In the genomic region with DNA sequence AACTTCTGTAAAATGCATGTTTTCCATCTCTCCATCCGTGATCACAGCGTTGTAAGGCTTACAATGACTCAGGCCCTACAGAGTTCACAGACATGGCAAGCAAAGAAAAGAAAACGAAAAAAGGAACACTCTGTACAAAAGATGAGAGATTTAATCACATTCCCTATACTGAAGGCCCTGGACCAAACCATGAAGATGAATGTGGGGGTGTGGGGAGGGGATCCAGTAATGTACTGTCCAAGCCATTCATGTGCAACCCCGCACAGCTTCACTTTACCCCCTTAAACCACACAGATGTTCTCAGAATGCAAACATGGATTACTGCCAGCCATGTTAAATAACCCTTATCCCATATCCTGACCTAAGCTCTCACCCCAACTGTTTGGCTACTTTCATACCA, we compare ENCODE assay signal across 27 cellular contexts.
"Had no signal": no experiment of that assay in that cellular context is flagged by ENCODE, and none has a peak within 500 bp of the region (broad histone marks: within the 10 kb centered on the region; RNA-seq: fewer than 3 reads in every experiment).

No MANE protein-coding gene starts in this region.

- H3K4me1 ChIP-seq: gastrocnemius medialis, lower lobe of right lung, thyroid gland, upper lobe of right lung had no signal

- H3K27ac ChIP-seq: gastrocnemius medialis, lower lobe of right lung, thyroid gland, upper lobe of right lung, VCaP had no signal

- DNase-seq: activated CD4-positive, alpha-beta memory T cell treated with anti-CD3 and anti-CD28 coated beads, Interleukin-2, amount 10 ng/mL, durations not matched to agents 7 days and 5 days; activated CD4-positive, alpha-beta T cell treated with anti-CD3 and anti-CD28 coated beads, Interleukin-2, amount 10 ng/mL, durations not matched to agents 24 days and 14 days; activated effector memory CD4-positive, alpha-beta T cell treated with Interleukin-2 at 50 U/mL for 16 hours; activated naive CD4-positive, alpha-beta T cell treated with anti-CD3 and anti-CD28 coated beads for 36 hours; activated naive CD8-positive, alpha-beta T cell treated with anti-CD3 and anti-CD28 coated beads, Interleukin-2, amount 10 ng/mL, durations not matched to agents 7 days and 5 days; activated T-cell treated with anti-CD3 and anti-CD28 coated beads, Interleukin-2, amount 50 U/mL, for 72 hours; amygdala; cerebellar nuclear complex; gastrocnemius medialis; head of caudate nucleus; islet precursor cell; lower lobe of right lung; mesendoderm; naive B cell; occipital lobe; SK-N-SH; stimulated activated CD4-positive, alpha-beta T cell treated with anti-CD3 and anti-CD28 coated beads, Interleukin-12 subunit alpha, Interleukin-12 subunit beta, amount 100 ng/mL, for 4 hours; substantia nigra; thyroid gland; upper lobe of right lung had no signal

- H3K27me3 ChIP-seq: gastrocnemius medialis, thyroid gland, upper lobe of right lung had no signal

- H3K4me2 ChIP-seq: SK-N-SH had no signal

- H3K36me3 ChIP-seq: gastrocnemius medialis, lower lobe of right lung, thyroid gland, upper lobe of right lung had no signal

- ATAC-seq: activated CD4-positive, CD25-positive, alpha-beta regulatory T cell treated with anti-CD3 and anti-CD28 coated beads, Interleukin-2, amount 50 U/mL, for 24 hours; activated T-cell treated with anti-CD3 and anti-CD28 coated beads, Interleukin-2, amount 50 U/mL, for 72 hours; gastrocnemius medialis; lower lobe of right lung; upper lobe of right lung had no signal

- H3K9ac ChIP-seq: SK-N-SH had no signal

- FAIRE-seq: bronchial epithelial cell, endometrium had no signal

- H3K36me3 Mint-ChIP-seq: activated naive CD8-positive, alpha-beta T cell treated with anti-CD3 and anti-CD28 coated beads, Interleukin-2, amount 10 ng/mL, durations not matched to agents 7 days and 5 days; naive B cell had no signal

- H3K27ac Mint-ChIP-seq: activated CD4-positive, alpha-beta memory T cell treated with anti-CD3 and anti-CD28 coated beads, Interleukin-2, amount 10 ng/mL, durations not matched to agents 7 days and 5 days; activated CD4-positive, alpha-beta T cell treated with anti-CD3 and anti-CD28 coated beads, Interleukin-2, amount 10 ng/mL, durations not matched to agents 24 days and 14 days; activated naive CD4-positive, alpha-beta T cell treated with anti-CD3 and anti-CD28 coated beads for 36 hours; activated naive CD8-positive, alpha-beta T cell treated with anti-CD3 and anti-CD28 coated beads, Interleukin-2, amount 10 ng/mL, durations not matched to agents 7 days and 5 days; activated T-cell treated with anti-CD3 and anti-CD28 coated beads, Interleukin-2, amount 50 U/mL, for 72 hours; naive B cell; stimulated activated naive CD8-positive, alpha-beta T cell treated with anti-CD3 and anti-CD28 coated beads, Interleukin-15, Interleukin-2, amounts not matched to agents 100 ng/mL and 50 ng/mL, for 24 hours; T-helper 2 cell treated with Interferon-gamma antibody and Interleukin-4, amounts not matched to agents 5 μg/mL and 100 μg/mL, for 36 hours had no signal

- H3K4me3 ChIP-seq: gastrocnemius medialis, lower lobe of right lung, thyroid gland, upper lobe of right lung had no signal

- H3K9me3 ChIP-seq: gastrocnemius medialis, lower lobe of right lung, SK-N-SH, thyroid gland, upper lobe of right lung had no signal

- H3K9me3 Mint-ChIP-seq: activated CD4-positive, alpha-beta memory T cell treated with anti-CD3 and anti-CD28 coated beads, Interleukin-2, amount 10 ng/mL, durations not matched to agents 7 days and 5 days; activated CD4-positive, alpha-beta T cell treated with anti-CD3 and anti-CD28 coated beads, Interleukin-2, amount 10 ng/mL, durations not matched to agents 24 days and 14 days; activated naive CD8-positive, alpha-beta T cell treated with anti-CD3 and anti-CD28 coated beads, Interleukin-2, amount 10 ng/mL, durations not matched to agents 7 days and 5 days; T-helper 2 cell treated with Interferon-gamma antibody and Interleukin-4, amounts not matched to agents 5 μg/mL and 100 μg/mL, for 36 hours had no signal

- H3K4me1 Mint-ChIP-seq: activated CD4-positive, alpha-beta memory T cell treated with anti-CD3 and anti-CD28 coated beads, Interleukin-2, amount 10 ng/mL, durations not matched to agents 7 days and 5 days; activated CD4-positive, alpha-beta T cell treated with anti-CD3 and anti-CD28 coated beads, Interleukin-2, amount 10 ng/mL, durations not matched to agents 24 days and 14 days; activated naive CD8-positive, alpha-beta T cell treated with anti-CD3 and anti-CD28 coated beads, Interleukin-2, amount 10 ng/mL, durations not matched to agents 7 days and 5 days; naive B cell had no signal

- H3K27me3 Mint-ChIP-seq: activated CD4-positive, alpha-beta memory T cell treated with anti-CD3 and anti-CD28 coated beads, Interleukin-2, amount 10 ng/mL, durations not matched to agents 7 days and 5 days; activated CD4-positive, alpha-beta T cell treated with anti-CD3 and anti-CD28 coated beads, Interleukin-2, amount 10 ng/mL, durations not matched to agents 24 days and 14 days; activated naive CD8-positive, alpha-beta T cell treated with anti-CD3 and anti-CD28 coated beads, Interleukin-2, amount 10 ng/mL, durations not matched to agents 7 days and 5 days had no signal

- H3K4me3 Mint-ChIP-seq: activated CD4-positive, alpha-beta memory T cell treated with anti-CD3 and anti-CD28 coated beads, Interleukin-2, amount 10 ng/mL, durations not matched to agents 7 days and 5 days; activated CD4-positive, alpha-beta T cell treated with anti-CD3 and anti-CD28 coated beads, Interleukin-2, amount 10 ng/mL, durations not matched to agents 24 days and 14 days; activated naive CD4-positive, alpha-beta T cell treated with anti-CD3 and anti-CD28 coated beads for 36 hours; activated naive CD8-positive, alpha-beta T cell treated with anti-CD3 and anti-CD28 coated beads, Interleukin-2, amount 10 ng/mL, durations not matched to agents 7 days and 5 days; activated T-cell treated with anti-CD3 and anti-CD28 coated beads, Interleukin-2, amount 50 U/mL, for 72 hours; naive B cell; neural crest cell; stimulated activated naive CD8-positive, alpha-beta T cell treated with anti-CD3 and anti-CD28 coated beads, Interleukin-15, Interleukin-2, amounts not matched to agents 100 ng/mL and 50 ng/mL, for 24 hours; T-helper 2 cell treated with Interferon-gamma antibody and Interleukin-4, amounts not matched to agents 5 μg/mL and 100 μg/mL, for 36 hours had no signal
